In the genomic region with DNA sequence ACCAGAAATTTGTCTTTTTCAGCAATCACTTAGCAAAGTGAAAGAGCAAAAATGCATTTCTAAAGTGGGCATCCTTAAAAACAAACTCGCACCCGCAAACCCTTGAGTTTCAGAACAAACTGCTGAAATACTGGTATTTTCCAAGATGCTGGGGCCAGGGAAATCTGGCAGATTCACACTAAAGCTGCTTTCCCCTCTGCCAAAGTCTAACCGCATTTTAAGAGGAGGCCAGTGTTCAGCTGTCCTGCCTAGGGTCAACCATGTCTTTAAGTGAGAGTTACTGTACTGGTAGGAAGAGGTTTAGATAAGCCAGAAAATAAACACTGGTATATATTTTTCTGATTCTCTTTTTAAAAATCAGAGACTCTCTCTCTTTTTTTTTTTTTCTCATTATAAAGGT, we compare ENCODE assay signal across 1 cellular context.
TF ChIP-seq lines count a peak whose summit lies in the region.

No MANE protein-coding gene starts in this region.

TF ChIP-seq in endothelial cell of umbilical vein, 7 proteins besides CTCF, POLR2A, EP300 and RAD21:
- TF ChIP-seq POLR2AphosphoS5 (IDR thresholded peaks at IDR 0.05; ENCODE audit: insufficient read depth, low read depth, low read length) = no peak
- TF ChIP-seq JUN (IDR thresholded peaks at IDR 0.05; ENCODE audit: borderline replicate concordance, insufficient read depth, insufficient read length, low read depth) = no peak
- TF ChIP-seq MYC (IDR thresholded peaks at IDR 0.05; ENCODE audit: low read depth, low read length) = no peak
- TF ChIP-seq, protein P1, sequence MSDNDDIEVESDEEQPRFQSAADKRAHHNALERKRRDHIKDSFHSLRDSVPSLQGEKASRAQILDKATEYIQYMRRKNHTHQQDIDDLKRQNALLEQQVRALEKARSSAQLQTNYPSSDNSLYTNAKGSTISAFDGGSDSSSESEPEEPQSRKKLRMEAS (IDR thresholded peaks at IDR 0.05; ENCODE audit: insufficient read depth, insufficient read length) = no peak
- no peak for TF ChIP-seq GATA2 (IDR thresholded peaks at IDR 0.05; ENCODE audit: insufficient read depth, insufficient read length, low read depth, low read length)
- TF ChIP-seq EZH2 (IDR thresholded peaks at IDR 0.05; ENCODE audit: borderline replicate concordance, low read depth, low read length, severe bottlenecking) = no peak
- TF ChIP-seq FOS (IDR thresholded peaks at IDR 0.05; ENCODE audit: borderline replicate concordance, insufficient read depth, low read length) = no peak
